In the genomic region with DNA sequence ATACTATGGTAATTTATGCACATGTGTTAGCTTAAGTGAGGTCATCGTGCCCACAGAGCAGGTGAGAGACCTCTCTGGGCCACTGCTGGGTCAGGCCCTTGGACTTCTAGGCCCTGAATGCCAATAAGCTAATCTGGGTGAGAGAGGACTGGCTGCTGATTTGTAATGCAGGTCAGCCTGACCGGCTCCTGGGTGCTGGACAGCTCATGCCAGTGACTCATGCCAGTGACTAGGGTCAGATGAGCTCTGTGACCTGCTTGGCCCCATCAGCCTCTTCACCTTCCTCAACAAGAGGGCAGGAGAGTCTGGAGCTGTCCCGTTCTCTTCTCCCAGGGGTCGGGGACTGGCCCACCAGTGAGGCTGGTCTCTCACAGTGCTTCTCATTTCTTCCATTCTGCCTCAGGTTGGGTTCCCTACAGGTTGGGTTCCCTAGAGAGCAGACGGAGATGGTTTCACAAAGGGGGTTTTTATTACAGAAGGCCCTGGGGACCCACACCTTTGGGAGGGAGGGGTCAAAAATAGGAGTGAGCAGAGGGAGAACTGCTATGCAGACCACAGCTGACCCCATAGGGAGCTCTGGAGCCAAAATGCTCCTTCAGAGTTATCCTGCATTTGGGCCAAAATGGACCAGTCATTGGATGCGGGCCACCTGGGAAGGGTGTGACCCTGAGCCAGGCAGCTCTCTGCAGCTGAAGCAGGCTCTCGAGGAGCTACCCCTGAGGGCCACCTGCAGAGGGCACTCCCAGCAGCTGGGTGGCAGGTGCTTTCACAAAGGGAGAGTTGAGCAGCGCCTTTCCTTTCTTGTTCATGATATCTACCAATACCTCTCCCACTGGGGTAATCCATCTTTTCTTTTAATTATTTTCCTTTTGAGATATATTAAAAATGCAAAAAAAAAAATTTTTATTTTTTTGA, we compare ENCODE assay signal across 9 cellular contexts. TPM values are rescaled to one million over a fixed set of nuclear protein-coding genes. Genes with fewer than 3 reads are reported as not detected.
DNase-seq lines count a peak whose midpoint lies in the region; ATAC-seq, FAIRE-seq and TF ChIP-seq lines count a peak whose summit lies in the region.
"Had no signal": no experiment of that assay in that cellular context is flagged by ENCODE, and none has a peak within 500 bp of the region (broad histone marks: within the 10 kb centered on the region; RNA-seq: fewer than 3 reads in every experiment).

No MANE protein-coding gene starts in this region.

- no peaks in the 10 kb centered on the region for H3K9me3 Mint-ChIP-seq in activated CD4-positive, alpha-beta memory T cell treated with anti-CD3 and anti-CD28 coated beads, Interleukin-2, amount 10 ng/mL, durations not matched to agents 7 days and 5 days
- no peaks in the 10 kb centered on the region for H3K9me3 Mint-ChIP-seq in progenitor cell of endocrine pancreas (ENCODE audit: low read depth)

- H3K4me1 Mint-ChIP-seq in activated CD4-positive, alpha-beta memory T cell treated with anti-CD3 and anti-CD28 coated beads, Interleukin-2, amount 10 ng/mL, durations not matched to agents 7 days and 5 days = peaks cover 18% of the 10 kb centered on the region
- peaks cover 5% of the 10 kb centered on the region for H3K4me1 Mint-ChIP-seq in progenitor cell of endocrine pancreas (ENCODE audit: low read depth)

- POLR2A ChIA-PET in activated CD4-positive, alpha-beta memory T cell treated with anti-CD3 and anti-CD28 coated beads, Interleukin-2, amount 10 ng/mL, durations not matched to agents 7 days and 5 days (lab: Charles Lee) = interaction anchor here (1.0 to 1.5 kb wide), 3 partner anchors 9 to 196 kb away, joined by 3 to 4 read pairs (median 3); partner anchors contain the start of genes FASTKD5, PTPRA and UBOX5

- no peak for ATAC-seq in GM21423 (IDR thresholded peaks at IDR 0.05; ENCODE audit: unreplicated experiment)

- no peak overlapping the region for H3K4me3 Mint-ChIP-seq in activated CD4-positive, alpha-beta memory T cell treated with anti-CD3 and anti-CD28 coated beads, Interleukin-2, amount 10 ng/mL, durations not matched to agents 7 days and 5 days
- no peak overlapping the region for H3K4me3 Mint-ChIP-seq in progenitor cell of endocrine pancreas (ENCODE audit: low read depth)

- TF ChIP-seq CTCF in progenitor cell of endocrine pancreas (IDR thresholded peaks at IDR 0.05; ENCODE audit: unreplicated experiment) = peak; percentile 25

- CTCF ChIA-PET in activated CD4-positive, alpha-beta memory T cell treated with anti-CD3 and anti-CD28 coated beads, Interleukin-2, amount 10 ng/mL, durations not matched to agents 7 days and 5 days (lab: Charles Lee) = interaction anchor here (0.8 to 2.5 kb wide), 8 partner anchors 8 to 49 kb away, joined by 3 to 11 read pairs (median 4); no protein-coding TSS in a partner anchor

- H3K36me3 Mint-ChIP-seq in activated CD4-positive, alpha-beta memory T cell treated with anti-CD3 and anti-CD28 coated beads, Interleukin-2, amount 10 ng/mL, durations not matched to agents 7 days and 5 days (ENCODE audit: low read depth) = no peaks in the 10 kb centered on the region
- no peaks in the 10 kb centered on the region for H3K36me3 Mint-ChIP-seq in progenitor cell of endocrine pancreas (ENCODE audit: insufficient read depth)

- DNase-seq in activated CD4-positive, alpha-beta T cell treated with anti-CD3 and anti-CD28 coated beads for 1 hour = peak; percentile 37
- DNase-seq in activated CD4-positive, alpha-beta T cell treated with anti-CD3 and anti-CD28 coated beads, Interleukin-2, amount 50 U/mL, for 4 hours = no peak
- DNase-seq in NCI-H1436 (lab: John Stamatoyannopoulos, UW) (peak; percentile 73), progenitor cell of endocrine pancreas (ENCODE audit: low spot score, unreplicated experiment) (no peak), HTR-8/SVneo (ENCODE audit: insufficient read length, low spot score) (no peak), NCI-H128 (lab: John Stamatoyannopoulos, UW; ENCODE audit: unreplicated experiment) (no peak)
- peak; percentile 31 for DNase-seq in activated CD4-positive, alpha-beta memory T cell treated with anti-CD3 and anti-CD28 coated beads, Interleukin-2, amount 10 ng/mL, durations not matched to agents 7 days and 5 days

- H3K27me3 Mint-ChIP-seq in activated CD4-positive, alpha-beta memory T cell treated with anti-CD3 and anti-CD28 coated beads, Interleukin-2, amount 10 ng/mL, durations not matched to agents 7 days and 5 days = peaks cover 12% of the 10 kb centered on the region
- H3K27me3 Mint-ChIP-seq in progenitor cell of endocrine pancreas = peaks cover 33% of the 10 kb centered on the region

- no peak overlapping the region for H3K27ac Mint-ChIP-seq in activated CD4-positive, alpha-beta memory T cell treated with anti-CD3 and anti-CD28 coated beads, Interleukin-2, amount 10 ng/mL, durations not matched to agents 7 days and 5 days
- H3K27ac Mint-ChIP-seq in progenitor cell of endocrine pancreas = no peak overlapping the region

- no peak for FAIRE-seq in HTR-8/SVneo (lab: Jason Lieb, UNC)

RNA-seq across cellular contexts. Expression of gene OXT, which starts 2.2 kb away (rescaled TPM):
- not detected for total RNA-seq in activated CD4-positive, alpha-beta memory T cell treated with anti-CD3 and anti-CD28 coated beads, Interleukin-2, amount 10 ng/mL, durations not matched to agents 7 days and 5 days
- not detected in 2 replicates for total RNA-seq in progenitor cell of endocrine pancreas
- total RNA-seq: fibroblast of villous mesenchyme had no signal

RNA-seq across cellular contexts. Expression of gene AVP, which starts 15.3 kb away (rescaled TPM):
- not detected for total RNA-seq in activated CD4-positive, alpha-beta memory T cell treated with anti-CD3 and anti-CD28 coated beads, Interleukin-2, amount 10 ng/mL, durations not matched to agents 7 days and 5 days
- total RNA-seq in progenitor cell of endocrine pancreas = not detected in 2 replicates
- total RNA-seq: fibroblast of villous mesenchyme had no signal

RNA-seq across cellular contexts. Expression of gene MRPS26, which starts 23.4 kb away (rescaled TPM):
- 10 to 100 TPM; 33.7 to 35.3 TPM for total RNA-seq in activated CD4-positive, alpha-beta memory T cell treated with anti-CD3 and anti-CD28 coated beads, Interleukin-2, amount 10 ng/mL, durations not matched to agents 7 days and 5 days
- total RNA-seq in progenitor cell of endocrine pancreas = 74.3 and 75.1 TPM in 2 replicates

RNA-seq across cellular contexts. Expression of gene GNRH2, which starts 25.8 kb away (rescaled TPM):
- total RNA-seq in activated CD4-positive, alpha-beta memory T cell treated with anti-CD3 and anti-CD28 coated beads, Interleukin-2, amount 10 ng/mL, durations not matched to agents 7 days and 5 days = 1 to 10 TPM; 2.3 to 3.0 TPM
- total RNA-seq in progenitor cell of endocrine pancreas = 2.7 TPM in 2 replicates
- total RNA-seq: fibroblast of villous mesenchyme had no signal

Comparison
In these comparisons a context has a peak if more than half of its experiments do, and no peak if none do; other contexts are left out.
1. DNase-seq: peak in activated CD4-positive, alpha-beta T cell treated with anti-CD3 and anti-CD28 coated beads for 1 hour (single experiment), NCI-H1436 (single experiment) and activated CD4-positive, alpha-beta memory T cell treated with anti-CD3 and anti-CD28 coated beads, Interleukin-2, amount 10 ng/mL, durations not matched to agents 7 days and 5 days (single experiment); none in activated CD4-positive, alpha-beta T cell treated with anti-CD3 and anti-CD28 coated beads, Interleukin-2, amount 50 U/mL, for 4 hours (0 of 2), progenitor cell of endocrine pancreas (single experiment), HTR-8/SVneo (single experiment) and NCI-H128 (single experiment).